In genomic region chr7:92913849-92914248, GRCh38 we compare ENCODE assay signal across 20 cellular contexts.
DNase-seq lines count a peak whose midpoint lies in the region; ATAC-seq, FAIRE-seq and TF ChIP-seq lines count a peak whose summit lies in the region.
"Had no signal": no experiment of that assay in that cellular context is flagged by ENCODE, and none has a peak within 500 bp of the region (broad histone marks: within the 10 kb centered on the region; RNA-seq: fewer than 3 reads in every experiment).

No MANE protein-coding gene starts in this region.

- no peak for TF ChIP-seq POLR2A in A549 (IDR thresholded peaks at IDR 0.05; ENCODE audit: low read length)
- TF ChIP-seq POLR2A in IMR-90 (IDR thresholded peaks at IDR 0.05; ENCODE audit: low read depth, low read length) = no peak
- no peak for TF ChIP-seq POLR2A in K562 (conservative IDR thresholded peaks at IDR 0.05)

- ATAC-seq in A549 (no peak), IMR-90 (ENCODE audit: low read depth) (no peak), K562 (no peak)
- no peak for ATAC-seq in activated CD8-positive, alpha-beta T cell treated with anti-CD3 and anti-CD28 coated beads, Interleukin-2, amount 10 ng/mL, durations not matched to agents 7 days and 5 days
- ATAC-seq: CD8-positive, alpha-beta T cell had no signal

- DNase-seq in A549 (ENCODE audit: low read depth in 1 of 2, low spot score in 1 of 2) = no peak
- DNase-seq in IMR-90 = no peak
- no peak for DNase-seq in K562 (ENCODE audit: extremely low read depth in 1 of 4, low spot score in 3 of 4)
- no peak for DNase-seq in Karpas-422
- no peak for DNase-seq in NCI-H526 (lab: John Stamatoyannopoulos, UW)
- no peak for DNase-seq in activated CD8-positive, alpha-beta T cell treated with anti-CD3 and anti-CD28 coated beads, Interleukin-2, amount 10 ng/mL, durations not matched to agents 7 days and 5 days
- DNase-seq: 8988T; AML-193; Caco-2; Calu3; CD4-positive, alpha-beta T cell; CD8-positive, alpha-beta T cell; DMS79 treated with DMSO at 0.1 percent for 48 hours; GF-D8 had no signal

- no peak overlapping the region for H2BK20ac ChIP-seq in IMR-90 (ENCODE audit: low read depth, low read length)

- no peaks in the 10 kb centered on the region for H3K36me3 ChIP-seq in IMR-90 (ENCODE audit: control insufficient read depth, insufficient read depth, low read length)
- no peaks in the 10 kb centered on the region for H3K36me3 ChIP-seq in K562 (ENCODE audit: control insufficient read depth, insufficient read depth, low read length)
- H3K36me3 ChIP-seq in Karpas-422 (ENCODE audit: insufficient read depth, low read length) = no peaks in the 10 kb centered on the region
- H3K36me3 ChIP-seq: BLaER1 treated with 17β-estradiol and CSF1 and Interleukin-3, amounts not matched to agents 10 nM and 100 nM had no signal

- no peak overlapping the region for H3K23ac ChIP-seq in IMR-90 (ENCODE audit: low read depth, low read length)

- H3K4me3 ChIP-seq in A549 = no peak overlapping the region
- no peak overlapping the region for H3K4me3 ChIP-seq in IMR-90 (ENCODE audit: insufficient read depth, low read depth, low read length)
- H3K4me3 ChIP-seq in K562 = no peak overlapping the region
- H3K4me3 ChIP-seq in Karpas-422 (ENCODE audit: low read length) = no peak overlapping the region
- H3K4me3 ChIP-seq: BLaER1 treated with 17β-estradiol and CSF1 and Interleukin-3, amounts not matched to agents 10 nM and 100 nM had no signal

- no peak overlapping the region for H3K4me2 ChIP-seq in A549
- H3K4me2 ChIP-seq in IMR-90 (ENCODE audit: low read depth, low read length) = no peak overlapping the region
- H3K4me2 ChIP-seq in K562 (ENCODE audit: insufficient read depth, low read length) = no peak overlapping the region
- no peak overlapping the region for H3K4me2 ChIP-seq in Karpas-422 (ENCODE audit: low read depth, low read length, poor library complexity, severe bottlenecking)
- H3K4me2 ChIP-seq: BLaER1 treated with 17β-estradiol and CSF1 and Interleukin-3, amounts not matched to agents 10 nM and 100 nM had no signal

- H2BK120ac ChIP-seq in IMR-90 (ENCODE audit: low read depth, low read length) = no peak overlapping the region

- TF ChIP-seq CTCF in A549 (IDR thresholded peaks at IDR 0.05) (no peak), IMR-90 (conservative IDR thresholded peaks at IDR 0.05; ENCODE audit: low read depth, low read length) (no peak), K562 (IDR thresholded peaks at IDR 0.05 in 2 of 3, conservative IDR thresholded peaks at IDR 0.05 in 1 of 3; ENCODE audit: insufficient read depth in 2 of 3, low read depth in 1 of 3, low read length in 3 of 3) (no peak)

- H3K4ac ChIP-seq in IMR-90 (ENCODE audit: low read depth, low read length) = no peak overlapping the region

- no peaks in the 10 kb centered on the region for H3K36me3 Mint-ChIP-seq in activated CD8-positive, alpha-beta T cell treated with anti-CD3 and anti-CD28 coated beads, Interleukin-2, amount 10 ng/mL, durations not matched to agents 7 days and 5 days (ENCODE audit: low read depth)
- H3K36me3 Mint-ChIP-seq: CD8-positive, alpha-beta T cell had no signal

- CTCF ChIA-PET in A549 (lab: Yijun Ruan, JAX) = interaction anchor here (0.8 kb wide), 1 partner anchor 81 kb away, joined by 3 read pairs; no protein-coding TSS in a partner anchor
- CTCF ChIA-PET in IMR-90 (lab: Yijun Ruan, JAX) = no interaction called here
- CTCF ChIA-PET in K562 (lab: Yijun Ruan, JAX; ENCODE audit: low intra/inter-chr PET ratio) = no interaction called here
- CTCF ChIA-PET in activated CD8-positive, alpha-beta T cell treated with anti-CD3 and anti-CD28 coated beads, Interleukin-2, amount 10 ng/mL, durations not matched to agents 7 days and 5 days (lab: Charles Lee) = interaction anchor here (1.1 kb wide), 1 partner anchor 324 kb away, joined by 3 read pairs; the partner anchor contains the start of gene FAM133B

- H3K56ac ChIP-seq in IMR-90 (ENCODE audit: extremely low read depth, insufficient read depth, low read length) = no peak overlapping the region

- H3K27ac Mint-ChIP-seq in activated CD8-positive, alpha-beta T cell treated with anti-CD3 and anti-CD28 coated beads, Interleukin-2, amount 10 ng/mL, durations not matched to agents 7 days and 5 days = no peak overlapping the region
- H3K27ac Mint-ChIP-seq: B cell; CD4-positive, alpha-beta T cell; CD8-positive, alpha-beta T cell had no signal

- no peak overlapping the region for H2AFZ ChIP-seq in IMR-90 (replicated peaks; ENCODE audit: low read length, poor library complexity)
- peak overlapping the region; percentile 20; the same call in 1 of the 2 replicates for H2AFZ ChIP-seq in K562 (ENCODE audit: low read depth, low read length)
- no peak overlapping the region for H2AFZ ChIP-seq in Karpas-422 (ENCODE audit: low read length)

- H4K8ac ChIP-seq in IMR-90 (ENCODE audit: low read depth in 2 of 2, low read length in 2 of 2) = no peak overlapping the region

- no peak overlapping the region for H3K4me3 Mint-ChIP-seq in activated CD8-positive, alpha-beta T cell treated with anti-CD3 and anti-CD28 coated beads, Interleukin-2, amount 10 ng/mL, durations not matched to agents 7 days and 5 days
- H3K4me3 Mint-ChIP-seq: B cell; CD4-positive, alpha-beta T cell; CD8-positive, alpha-beta T cell had no signal

- H2AK5ac ChIP-seq in IMR-90 (ENCODE audit: low read depth, low read length) = 0 out of 2 replicates have a peak overlapping the region, but pooled peaks have one; percentile 51

- no peaks in the 10 kb centered on the region for H3K27me3 Mint-ChIP-seq in activated CD8-positive, alpha-beta T cell treated with anti-CD3 and anti-CD28 coated beads, Interleukin-2, amount 10 ng/mL, durations not matched to agents 7 days and 5 days (ENCODE audit: low read depth)
- H3K27me3 Mint-ChIP-seq: B cell; CD4-positive, alpha-beta T cell had no signal

- H3K79me2 ChIP-seq in K562 (ENCODE audit: control insufficient read depth, insufficient read depth, low read length) (no peaks in the 10 kb centered on the region), Karpas-422 (ENCODE audit: low read length) (no peaks in the 10 kb centered on the region)

- H3K9me3 ChIP-seq in A549 (no peaks in the 10 kb centered on the region), IMR-90 (ENCODE audit: control insufficient read depth, insufficient read depth, low read length) (no peaks in the 10 kb centered on the region), K562 (replicated peaks; ENCODE audit: control insufficient read depth, insufficient read depth, low read depth, low read length) (no peaks in the 10 kb centered on the region), Karpas-422 (ENCODE audit: low read length) (no peaks in the 10 kb centered on the region)
- H3K9me3 ChIP-seq: BLaER1 treated with 17β-estradiol and CSF1 and Interleukin-3, amounts not matched to agents 10 nM and 100 nM; Caco-2 had no signal

- no peaks in the 10 kb centered on the region for H3K79me1 ChIP-seq in IMR-90 (ENCODE audit: low read depth in 1 of 2, low read length in 2 of 2)

- H2AK9ac ChIP-seq in IMR-90 (replicated peaks; ENCODE audit: low read depth, low read length, poor library complexity) = no peak overlapping the region

- H3K9me1 ChIP-seq in IMR-90 (ENCODE audit: insufficient read depth, low read length) (no peaks in the 10 kb centered on the region), K562 (ENCODE audit: control insufficient read depth, insufficient read depth, low read length) (no peaks in the 10 kb centered on the region)

- no peaks in the 10 kb centered on the region for H3K4me1 Mint-ChIP-seq in activated CD8-positive, alpha-beta T cell treated with anti-CD3 and anti-CD28 coated beads, Interleukin-2, amount 10 ng/mL, durations not matched to agents 7 days and 5 days (ENCODE audit: low read depth)
- H3K4me1 Mint-ChIP-seq: B cell had no signal

- no peak overlapping the region for H4K91ac ChIP-seq in IMR-90 (ENCODE audit: insufficient read depth, low read depth, low read length)

- peaks cover 6% of the 10 kb centered on the region for H3K9me3 Mint-ChIP-seq in activated CD8-positive, alpha-beta T cell treated with anti-CD3 and anti-CD28 coated beads, Interleukin-2, amount 10 ng/mL, durations not matched to agents 7 days and 5 days (ENCODE audit: insufficient read depth)
- H3K9me3 Mint-ChIP-seq: CD4-positive, alpha-beta T cell; CD8-positive, alpha-beta T cell had no signal

- H3K4me1 ChIP-seq in A549 (no peaks in the 10 kb centered on the region; the same call in 2 of the 3 replicates), IMR-90 (ENCODE audit: control insufficient read depth, insufficient read depth, low read length) (peaks cover 4% of the 10 kb centered on the region), K562 (replicated peaks in 1 of 2; ENCODE audit: control insufficient read depth in 2 of 2, insufficient read depth in 2 of 2, low read length in 2 of 2) (peaks cover 0 to 12% of the 10 kb centered on the region in 2 experiments; a peak in 2 of 5 replicates), Karpas-422 (ENCODE audit: low read length) (peaks cover 5% of the 10 kb centered on the region)

- H3K27ac ChIP-seq in A549 = no peak overlapping the region
- H3K27ac ChIP-seq in IMR-90 (ENCODE audit: insufficient read depth, low read length) = no peak overlapping the region
- no peak overlapping the region for H3K27ac ChIP-seq in K562 (ENCODE audit: extremely low read depth, low read depth, low read length)
- no peak overlapping the region for H3K27ac ChIP-seq in Karpas-422 (ENCODE audit: low read length)
- H3K27ac ChIP-seq: BLaER1 treated with 17β-estradiol and CSF1 and Interleukin-3, amounts not matched to agents 10 nM and 100 nM; C4-2B had no signal

- BruUV-seq in IMR-90 (replicated peaks; lab: Mats Ljungman, UMichigan) (no TSS peak), K562 (replicated peaks; lab: Mats Ljungman, UMichigan) (no TSS peak)

- FAIRE-seq in A549 (lab: Jason Lieb, UNC) = no peak
- FAIRE-seq in K562 (lab: Jason Lieb, UNC) = no peak
- FAIRE-seq: A204.1, D721Med, G401.6 had no signal

- no peaks in the 10 kb centered on the region for H4K20me1 ChIP-seq in IMR-90 (ENCODE audit: insufficient read depth, low read length)
- H4K20me1 ChIP-seq in K562 (replicated peaks; ENCODE audit: control insufficient read depth, insufficient read depth, low read length) = no peaks in the 10 kb centered on the region
- H4K20me1 ChIP-seq in Karpas-422 (ENCODE audit: insufficient read depth, low read depth, low read length) = no peaks in the 10 kb centered on the region
- H4K20me1 ChIP-seq: BLaER1 treated with 17β-estradiol and CSF1 and Interleukin-3, amounts not matched to agents 10 nM and 100 nM had no signal

- H3K27me3 ChIP-seq in IMR-90 (ENCODE audit: control insufficient read depth, insufficient read depth, low read length) = no peaks in the 10 kb centered on the region
- no peaks in the 10 kb centered on the region for H3K27me3 ChIP-seq in K562 (ENCODE audit: control insufficient read depth in 2 of 2, insufficient read depth in 2 of 2, low read length in 2 of 2)
- H3K27me3 ChIP-seq in Karpas-422 (ENCODE audit: low read length) = no peaks in the 10 kb centered on the region
- H3K27me3 ChIP-seq: BLaER1 treated with 17β-estradiol and CSF1 and Interleukin-3, amounts not matched to agents 10 nM and 100 nM had no signal

- no peak overlapping the region for H2BK15ac ChIP-seq in IMR-90 (ENCODE audit: low read depth, low read length)

- dilution Hi-C loops in IMR-90 (cut with HindIII; ENCODE audit: low sequenced_read_pairs, unreplicated experiment) = no loop called here

- TF ChIP-seq RAD21 in A549 (conservative IDR thresholded peaks at IDR 0.05 in 1 of 2, IDR thresholded peaks at IDR 0.05 in 1 of 2) = no peak
- no peak for TF ChIP-seq RAD21 in IMR-90 (IDR thresholded peaks at IDR 0.05; ENCODE audit: low read length)
- no peak for TF ChIP-seq RAD21 in K562 (CRISPR knock-in tag; conservative IDR thresholded peaks at IDR 0.05 in 1 of 2, IDR thresholded peaks at IDR 0.05 in 1 of 2)

- 78% methylated on average over 3 of the region's 3 CpGs for WGBS in A549 (ENCODE audit: missing lambda C conversion rate)
- WGBS in IMR-90 (ENCODE audit: extremely low coverage in 2 of 2, insufficient read length in 1 of 2), 2 experiments = no CpG with 5 or more reads among the region's 3 CpGs
- WGBS in K562 (ENCODE audit: insufficient coverage, low coverage, missing lambda C conversion rate) = 67% methylated on average over 3 of the region's 3 CpGs

- H2BK5ac ChIP-seq in IMR-90 (ENCODE audit: low read depth, low read length, poor library complexity, severe bottlenecking) = no peak overlapping the region

- intact Hi-C loops in IMR-90 (cut with micrococcal nuclease) = no loop called here
- intact Hi-C loops in K562 (cut with micrococcal nuclease) = no loop called here

- no peaks in the 10 kb centered on the region for H3K9me2 ChIP-seq in Karpas-422 (replicated peaks; ENCODE audit: insufficient read depth, low read length)

- no peak overlapping the region for H4K5ac ChIP-seq in IMR-90 (ENCODE audit: low read depth, low read length)

- no peak overlapping the region for H3K18ac ChIP-seq in IMR-90 (ENCODE audit: low read depth, low read length)

- H3K14ac ChIP-seq in IMR-90 (replicated peaks; ENCODE audit: low read depth, low read length) = no peak overlapping the region

- POLR2A ChIA-PET in A549 (lab: Yijun Ruan, JAX) (no interaction called here), IMR-90 (lab: Charles Lee; ENCODE audit: unreplicated experiment) (no interaction called here), K562 (lab: Yijun Ruan, JAX) (interaction anchor here (0.8 kb wide), 1 partner anchor 183 kb away, joined by 3 read pairs; no protein-coding TSS in a partner anchor)
- POLR2A ChIA-PET in activated CD8-positive, alpha-beta T cell treated with anti-CD3 and anti-CD28 coated beads, Interleukin-2, amount 10 ng/mL, durations not matched to agents 7 days and 5 days (lab: Charles Lee) = no interaction called here

- no peak for TF ChIP-seq EP300 in A549 (IDR thresholded peaks at IDR 0.05)
- TF ChIP-seq EP300 in K562 (IDR thresholded peaks at IDR 0.05; ENCODE audit: low read length) = no peak

- in situ Hi-C loops in IMR-90 (cut with MboI; ENCODE audit: low sequenced_read_pairs) = no loop called here
- in situ Hi-C loops in K562 (cut with MboI) = no loop called here

- H3K9ac ChIP-seq in IMR-90 (ENCODE audit: low read depth, low read length) = no peak overlapping the region
- no peak overlapping the region for H3K9ac ChIP-seq in K562 (ENCODE audit: insufficient read depth in 1 of 2, low read depth in 2 of 2, low read length in 2 of 2)
- no peak overlapping the region for H3K9ac ChIP-seq in Karpas-422 (ENCODE audit: low read length)
- H3K9ac ChIP-seq: BLaER1 treated with 17β-estradiol and CSF1 and Interleukin-3, amounts not matched to agents 10 nM and 100 nM had no signal

Comparison
In these comparisons a context has a peak if more than half of its experiments do, and no peak if none do; other contexts are left out.
1. CTCF ChIA-PET loops: an anchor here in A549 (0.8 kb wide) and activated CD8-positive, alpha-beta T cell treated with anti-CD3 and anti-CD28 coated beads, Interleukin-2, amount 10 ng/mL, durations not matched to agents 7 days and 5 days (1.1 kb wide); none called in IMR-90 and K562.
2. Of the 35 proteins assayed by ChIP-seq in both K562 and A549: peak only in K562: none; only in A549: none; in both: MAFK; in neither: 34.